Comparison of ENCODE assay signal across 20 cellular contexts in the genomic region with DNA sequence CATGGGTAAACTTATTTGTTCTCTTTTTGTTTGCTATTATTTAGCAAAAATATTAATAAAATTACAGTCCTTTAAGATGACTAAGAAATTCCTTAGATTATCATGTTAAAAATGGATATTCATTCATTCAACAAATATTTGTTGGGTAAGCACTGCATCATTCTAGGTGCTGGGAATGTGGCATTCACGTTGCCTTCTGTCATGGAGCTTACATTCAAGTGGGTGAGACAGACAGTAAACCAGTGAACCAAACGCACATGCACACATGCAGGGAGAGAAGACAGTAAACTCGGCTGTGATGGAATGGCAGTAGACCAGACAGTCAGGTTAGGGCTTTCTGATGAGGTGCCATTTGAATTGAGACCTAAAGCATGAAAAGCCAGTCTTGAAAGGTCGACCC.
A peak's percentile ranks its signal among the peaks of the same experiment; 100 is the strongest.
DNase-seq lines count a peak whose midpoint lies in the region; ATAC-seq and TF ChIP-seq lines count a peak whose summit lies in the region.
"Had no signal": no experiment of that assay in that cellular context is flagged by ENCODE, and none has a peak within 500 bp of the region (broad histone marks: within the 10 kb centered on the region; RNA-seq: fewer than 3 reads in every experiment).

No MANE protein-coding gene starts in this region.

- no TSS peak for BruUV-seq in IMR-90 (replicated peaks; lab: Mats Ljungman, UMichigan)

- DNase-seq in EL (peak; percentile 69), IMR-90 (peak; percentile 90), cardiac fibroblast (ENCODE audit: low read depth in 2 of 2) (peak; percentile 53 to 78), mesenchymal stem cell (peak; percentile 35), occipital lobe (lab: John Stamatoyannopoulos, UW) (no peak)
- no peak for DNase-seq in activated CD8-positive, alpha-beta memory T cell treated with anti-CD3 and anti-CD28 coated beads, Interleukin-2, amount 50 U/mL, for 4 hours
- DNase-seq: activated CD4-positive, alpha-beta T cell treated with anti-CD3 and anti-CD28 coated beads for 36 hours; activated CD8-positive, alpha-beta memory T cell treated with anti-CD3 and anti-CD28 coated beads for 24 hours; activated T-cell treated with anti-CD3 and anti-CD28 coated beads, Interleukin-2, amount 50 U/mL, for 4 hours; caudate nucleus; CD4-positive, CD25-positive, alpha-beta regulatory T cell; H9; MM.1S; NCI-H524 treated with DMSO at 0.1 percent for 48 hours; Peyer's patch; right lobe of liver; stimulated activated naive CD4-positive, alpha-beta T cell treated with Interleukin-2 at 50 U/mL for 16 hours had no signal

- H3K56ac ChIP-seq in IMR-90 (ENCODE audit: extremely low read depth, insufficient read depth, low read length), result peak overlapping the region; percentile 47; the same call in 1 of the 2 replicates

- WGBS in IMR-90 (ENCODE audit: extremely low coverage in 2 of 2, insufficient read length in 1 of 2), 2 experiments, result 86% methylated on average over 1 of the region's 4 CpGs; no CpG with 5 or more reads in 1 of the 2 experiments
- WGBS in mesenchymal stem cell, result 76% methylated on average over 4 of the region's 4 CpGs

- H3K9me1 ChIP-seq in IMR-90 (ENCODE audit: insufficient read depth, low read length), result peaks cover 10% of the 10 kb centered on the region

- peak overlapping the region; percentile 96 for H4K91ac ChIP-seq in IMR-90 (ENCODE audit: insufficient read depth, low read depth, low read length)
- H4K91ac ChIP-seq in mesenchymal stem cell (ENCODE audit: low read length), result no peak overlapping the region

- TF ChIP-seq CTCF in IMR-90 (conservative IDR thresholded peaks at IDR 0.05; ENCODE audit: low read depth, low read length) (no peak), cardiac fibroblast (IDR thresholded peaks at IDR 0.05; ENCODE audit: low read depth, low read length) (no peak)

- POLR2A ChIA-PET in IMR-90 (lab: Charles Lee; ENCODE audit: unreplicated experiment), result interaction anchor here (2.4 kb wide), 1 partner anchor 9 kb away, joined by 7 read pairs; no protein-coding TSS in a partner anchor

- intact Hi-C loops in IMR-90 (cut with micrococcal nuclease), result loop anchor here (10.0 kb wide), 1 partner anchor 1762 kb away; no protein-coding TSS in a partner anchor

- H3K4me1 ChIP-seq in IMR-90 (ENCODE audit: control insufficient read depth, insufficient read depth, low read length) (peaks cover 17% of the 10 kb centered on the region), mesenchymal stem cell (ENCODE audit: control insufficient read depth, insufficient read depth, low read depth, low read length) (peaks cover 2% of the 10 kb centered on the region)
- H3K4me1 ChIP-seq: parathyroid adenoma, Peyer's patch, right lobe of liver had no signal

- dilution Hi-C loops in IMR-90 (cut with HindIII; ENCODE audit: low sequenced_read_pairs, unreplicated experiment), result no loop called here

- no peak overlapping the region for H2BK12ac ChIP-seq in mesenchymal stem cell (ENCODE audit: low read length in 2 of 2)

- H3K4ac ChIP-seq in IMR-90 (ENCODE audit: low read depth, low read length) (peak overlapping the region; percentile 98), mesenchymal stem cell (ENCODE audit: low read depth in 1 of 2, low read length in 2 of 2) (no peak overlapping the region)

- H3K27me3 ChIP-seq in IMR-90 (ENCODE audit: control insufficient read depth, insufficient read depth, low read length) (no peaks in the 10 kb centered on the region), mesenchymal stem cell (ENCODE audit: control insufficient read depth in 1 of 2, insufficient read depth in 1 of 2, low read length in 2 of 2) (peaks cover 0 to 4% of the 10 kb centered on the region in 2 experiments)
- H3K27me3 ChIP-seq: Peyer's patch, right lobe of liver had no signal

- H4K5ac ChIP-seq in IMR-90 (ENCODE audit: low read depth, low read length), result peak overlapping the region; percentile 66

- peak overlapping the region; percentile 82 for H3K23ac ChIP-seq in IMR-90 (ENCODE audit: low read depth, low read length)
- no peak overlapping the region for H3K23ac ChIP-seq in mesenchymal stem cell (ENCODE audit: low read length in 2 of 2)

- H3K4me3 ChIP-seq in IMR-90 (ENCODE audit: insufficient read depth, low read depth, low read length) (no peak overlapping the region), cardiac fibroblast (replicated peaks in 1 of 2; ENCODE audit: low read depth in 2 of 2, low read length in 2 of 2) (no peak overlapping the region), mesenchymal stem cell (ENCODE audit: insufficient read depth in 1 of 2, low read depth in 1 of 2, low read length in 2 of 2) (no peak overlapping the region)
- H3K4me3 ChIP-seq: Peyer's patch, right lobe of liver, thoracic aorta had no signal

- peak overlapping the region; percentile 97 for H2BK5ac ChIP-seq in IMR-90 (ENCODE audit: low read depth, low read length, poor library complexity, severe bottlenecking)
- no peak overlapping the region for H2BK5ac ChIP-seq in mesenchymal stem cell (ENCODE audit: low read depth, low read length, poor library complexity, severe bottlenecking)

- peak overlapping the region; percentile 94 for H2BK20ac ChIP-seq in IMR-90 (ENCODE audit: low read depth, low read length)

- no peak for TF ChIP-seq POLR2A in IMR-90 (IDR thresholded peaks at IDR 0.05; ENCODE audit: low read depth, low read length)

- peak overlapping the region; percentile 92 for H2AK9ac ChIP-seq in IMR-90 (replicated peaks; ENCODE audit: low read depth, low read length, poor library complexity)

- H3K9ac ChIP-seq in IMR-90 (ENCODE audit: low read depth, low read length), result peak overlapping the region; percentile 16; the same call in 1 of the 2 replicates
- no peak overlapping the region for H3K9ac ChIP-seq in mesenchymal stem cell (ENCODE audit: low read length)
- H3K9ac ChIP-seq: parathyroid adenoma had no signal

- H2BK120ac ChIP-seq in IMR-90 (ENCODE audit: low read depth, low read length) (peak overlapping the region; percentile 96), mesenchymal stem cell (ENCODE audit: low read depth, low read length) (no peak overlapping the region)

- TF ChIP-seq RAD21 in IMR-90 (IDR thresholded peaks at IDR 0.05; ENCODE audit: low read length), result no peak

- H3K9me3 ChIP-seq in IMR-90 (ENCODE audit: control insufficient read depth, insufficient read depth, low read length) (no peaks in the 10 kb centered on the region), mesenchymal stem cell (ENCODE audit: control insufficient read depth, low read length) (no peaks in the 10 kb centered on the region)
- H3K9me3 ChIP-seq: Peyer's patch, right lobe of liver, thoracic aorta had no signal

- in situ Hi-C loops in IMR-90 (cut with MboI; ENCODE audit: low sequenced_read_pairs), result no loop called here

- H2AK5ac ChIP-seq in IMR-90 (ENCODE audit: low read depth, low read length), result peak overlapping the region; percentile 99
- H2AK5ac ChIP-seq in mesenchymal stem cell (ENCODE audit: low read length, severe bottlenecking), result no peak overlapping the region

- no peaks in the 10 kb centered on the region for H4K20me1 ChIP-seq in IMR-90 (ENCODE audit: insufficient read depth, low read length)

- peak overlapping the region; percentile 79 for H3K27ac ChIP-seq in IMR-90 (ENCODE audit: insufficient read depth, low read length)
- no peak overlapping the region for H3K27ac ChIP-seq in mesenchymal stem cell (ENCODE audit: low read length, poor library complexity, severe bottlenecking)
- H3K27ac ChIP-seq: parathyroid adenoma, Peyer's patch, right lobe of liver, thoracic aorta had no signal

- H2BK15ac ChIP-seq in IMR-90 (ENCODE audit: low read depth, low read length), result peak overlapping the region; percentile 95; the same call in 2 of the 3 replicates
- H2BK15ac ChIP-seq in mesenchymal stem cell (ENCODE audit: low read depth, poor library complexity, severe bottlenecking), result no peak overlapping the region

- H3K18ac ChIP-seq in IMR-90 (ENCODE audit: low read depth, low read length) (peak overlapping the region; percentile 82), mesenchymal stem cell (ENCODE audit: low read depth in 1 of 2, low read length in 2 of 2) (peak overlapping the region in 1 of 2 experiments; percentile 4)

- CTCF ChIA-PET in IMR-90 (lab: Yijun Ruan, JAX), result interaction anchor here (0.5 to 0.6 kb wide), 2 partner anchors 12 to 109 kb away, joined by 5 read pairs; no protein-coding TSS in a partner anchor

- H3K79me1 ChIP-seq in IMR-90 (ENCODE audit: low read depth in 1 of 2, low read length in 2 of 2) (0 out of 4 replicates have a peak, but pooled peaks cover 0 to 4% of the 10 kb centered on the region in 2 experiments), mesenchymal stem cell (replicated peaks; ENCODE audit: low read length, poor library complexity, severe bottlenecking) (no peaks in the 10 kb centered on the region)

- H3K14ac ChIP-seq in IMR-90 (replicated peaks; ENCODE audit: low read depth, low read length) (peak overlapping the region; percentile 90), mesenchymal stem cell (ENCODE audit: low read length in 2 of 2) (no peak overlapping the region)

- H3K36me3 ChIP-seq in IMR-90 (ENCODE audit: control insufficient read depth, insufficient read depth, low read length) (peaks cover 15% of the 10 kb centered on the region; the same call in 1 of the 2 replicates), mesenchymal stem cell (ENCODE audit: control insufficient read depth in 1 of 2, insufficient read depth in 2 of 2, low read depth in 1 of 2, low read length in 2 of 2) (peaks cover 0 to 2% of the 10 kb centered on the region in 2 experiments)
- H3K36me3 ChIP-seq: Peyer's patch, right lobe of liver, thoracic aorta had no signal

- no peak overlapping the region for H3K4me2 ChIP-seq in IMR-90 (ENCODE audit: low read depth, low read length)
- no peak overlapping the region for H3K4me2 ChIP-seq in mesenchymal stem cell (ENCODE audit: low read length, poor library complexity, severe bottlenecking)

- peak; percentile 66 for ATAC-seq in IMR-90 (ENCODE audit: low read depth)
- no peak for ATAC-seq in GM18517 (IDR thresholded peaks at IDR 0.05; ENCODE audit: unreplicated experiment)
- ATAC-seq: activated CD4-positive, alpha-beta T cell treated with anti-CD3 and anti-CD28 coated beads for 36 hours; activated T-cell treated with anti-CD3 and anti-CD28 coated beads, Interleukin-2, amount 50 U/mL, for 4 hours; right lobe of liver had no signal

- peak overlapping the region; percentile 82 for H2AFZ ChIP-seq in IMR-90 (replicated peaks; ENCODE audit: low read length, poor library complexity)
- H2AFZ ChIP-seq in mesenchymal stem cell (ENCODE audit: low read depth, low read length), result no peak overlapping the region
- H2AFZ ChIP-seq: parathyroid adenoma had no signal

- H4K8ac ChIP-seq in IMR-90 (ENCODE audit: low read depth in 2 of 2, low read length in 2 of 2) (peak overlapping the region; percentile 74 to 89), mesenchymal stem cell (ENCODE audit: low read length) (no peak overlapping the region)

TF ChIP-seq in IMR-90, 13 proteins besides CTCF, POLR2A, EP300 and RAD21 (continues in another document):
- TF ChIP-seq MAZ (IDR thresholded peaks at IDR 0.05; ENCODE audit: borderline replicate concordance, low read depth, low read length) (no peak), BHLHE40 (IDR thresholded peaks at IDR 0.05; ENCODE audit: low read depth, low read length) (peak; percentile 68), CHD1 (IDR thresholded peaks at IDR 0.05; ENCODE audit: low read depth, low read length) (no peak), MXI1 (IDR thresholded peaks at IDR 0.05; ENCODE audit: borderline replicate concordance, low read depth, low read length) (peak; percentile 96), FOS (IDR thresholded peaks at IDR 0.05; ENCODE audit: low read depth, low read length) (peak; percentile 29; the same call in 1 of the 2 replicates)

Comparison
In these comparisons a context has a peak if more than half of its experiments do, and no peak if none do; other contexts are left out.
1. DNase-seq: peak in EL (single experiment), IMR-90 (single experiment), cardiac fibroblast (2 of 2) and mesenchymal stem cell (single experiment); none in activated CD8-positive, alpha-beta memory T cell treated with anti-CD3 and anti-CD28 coated beads, Interleukin-2, amount 50 U/mL, for 4 hours (single experiment) and occipital lobe (single experiment).